Comparison of ENCODE assay signal across 9 cellular contexts in the genomic region with DNA sequence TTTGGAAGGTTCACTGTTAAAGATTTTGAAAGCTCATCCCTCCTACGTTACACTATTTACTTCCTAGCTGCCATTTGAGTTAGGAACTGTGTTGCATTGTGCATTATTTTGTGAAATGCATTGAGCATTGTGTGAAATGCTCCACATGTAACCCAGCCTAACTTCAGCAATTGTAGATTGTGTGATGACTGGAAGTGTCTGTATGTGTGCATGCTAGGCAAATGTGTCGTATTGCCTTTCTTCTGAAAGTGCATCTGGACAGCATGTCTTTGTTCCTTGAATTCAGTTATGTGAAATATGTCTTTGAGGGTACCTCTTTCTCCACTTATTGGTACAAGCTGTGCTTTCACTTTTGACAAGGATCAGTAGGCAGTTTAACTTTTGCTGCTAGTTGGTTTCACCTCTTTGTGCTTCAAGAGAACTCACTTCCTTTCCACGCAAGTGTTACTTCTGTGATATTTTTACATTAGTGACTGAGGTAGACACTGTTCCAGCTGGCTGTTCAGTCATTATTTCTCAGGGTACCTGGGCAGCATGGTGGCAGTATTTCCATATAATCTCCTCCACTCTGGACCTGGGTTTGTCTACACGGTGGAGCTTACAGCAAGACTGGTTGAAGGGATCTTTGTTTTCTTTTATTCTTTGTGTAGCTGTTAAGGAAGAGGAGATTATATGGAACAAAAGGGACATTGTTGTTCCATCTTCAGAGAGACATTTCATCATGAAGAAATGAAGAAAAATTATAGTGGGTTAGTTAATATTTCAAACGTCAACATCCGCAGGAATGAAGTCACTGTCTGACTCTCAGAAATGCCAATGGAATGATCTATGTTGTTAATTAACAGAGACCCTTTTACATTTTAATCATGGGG.
A peak's percentile ranks its signal among the peaks of the same experiment; 100 is the strongest.
DNase-seq lines count a peak whose midpoint lies in the region; ATAC-seq and TF ChIP-seq lines count a peak whose summit lies in the region.
"Had no signal": no experiment of that assay in that cellular context is flagged by ENCODE, and none has a peak within 500 bp of the region (broad histone marks: within the 10 kb centered on the region; RNA-seq: fewer than 3 reads in every experiment).

No MANE protein-coding gene starts in this region.

- DNase-seq in natural killer cell: no peak
- DNase-seq in NCI-H446 treated with DMSO at 0.1 percent for 48 hours (lab: John Stamatoyannopoulos, UW): no peak
- no peak for DNase-seq in SHP77 treated with DMSO at 0.1 percent for 48 hours (lab: John Stamatoyannopoulos, UW)
- no peak for DNase-seq in stimulated activated naive CD4-positive, alpha-beta T cell treated with Interleukin-2 at 50 U/mL for 16 hours (lab: John Stamatoyannopoulos, UW)
- no peak for DNase-seq in HFFc6
- DNase-seq: NCI-H345 had no signal

- no peaks in the 10 kb centered on the region for H3K27me3 Mint-ChIP-seq in natural killer cell (ENCODE audit: low read depth in 2 of 2)
- H3K27me3 Mint-ChIP-seq in HFFc6 (ENCODE audit: insufficient read depth): peaks cover 2% of the 10 kb centered on the region; the same call in 1 of the 2 replicates

- TF ChIP-seq CTCF in natural killer cell (IDR thresholded peaks at IDR 0.05) (no peak), HFFc6 (IDR thresholded peaks at IDR 0.05) (no peak)

- H3K4me3 Mint-ChIP-seq in natural killer cell (peak overlapping the region; percentile 63), HFFc6 (no peak overlapping the region)

- H3K27ac Mint-ChIP-seq in natural killer cell: peak overlapping the region; percentile 90 to 91
- H3K27ac Mint-ChIP-seq in HFFc6: no peak overlapping the region; the same call in 1 of the 2 replicates

- H3K9me3 Mint-ChIP-seq in natural killer cell (no peaks in the 10 kb centered on the region), HFFc6 (no peaks in the 10 kb centered on the region)

- H3K36me3 Mint-ChIP-seq in natural killer cell (peaks cover 23% of the 10 kb centered on the region), HFFc6 (ENCODE audit: low read depth) (peaks cover 48% of the 10 kb centered on the region)

- H3K4me1 Mint-ChIP-seq in natural killer cell (peaks cover 22 to 43% of the 10 kb centered on the region in 2 donors), HFFc6 (ENCODE audit: low read depth) (peaks cover 19% of the 10 kb centered on the region)

- intact Hi-C loops in natural killer cell (cut with micrococcal nuclease): no loop called here

- ATAC-seq in GM18861 (IDR thresholded peaks at IDR 0.05; ENCODE audit: unreplicated experiment) (peak; percentile 84), GM21717 (IDR thresholded peaks at IDR 0.05; ENCODE audit: unreplicated experiment) (peak; percentile 94), HG03521 (IDR thresholded peaks at IDR 0.05; ENCODE audit: unreplicated experiment) (peak; percentile 73), natural killer cell (peak; percentile 88 to 95 (median 88))
